In genomic region chr22:20246368-20247009, GRCh38 we compare ENCODE assay signal across 1 cellular context.
TF ChIP-seq lines count a peak whose summit lies in the region.

No MANE protein-coding gene starts in this region.

TF ChIP-seq in K562, 482 proteins besides CTCF, POLR2A, EP300 and RAD21 (continued from another document):
- TF ChIP-seq MBD1 (CRISPR knock-in tag; IDR thresholded peaks at IDR 0.05) (no peak), IRF9 (tag; IDR thresholded peaks at IDR 0.05) (no peak), PKNOX1 (IDR thresholded peaks at IDR 0.05) (no peak)
